19 cellular contexts compared by ENCODE assay signal in genomic region chr3:194001728-194002459, GRCh38.
DNase-seq lines count a peak whose midpoint lies in the region; ATAC-seq and TF ChIP-seq lines count a peak whose summit lies in the region.
"Had no signal": no experiment of that assay in that cellular context is flagged by ENCODE, and none has a peak within 500 bp of the region (broad histone marks: within the 10 kb centered on the region; RNA-seq: fewer than 3 reads in every experiment).

No MANE protein-coding gene starts in this region.

- DNase-seq in activated naive CD8-positive, alpha-beta T cell treated with anti-CD3 and anti-CD28 coated beads, Interleukin-2, amount 50 U/mL, for 24 hours = no peak
- DNase-seq in RWPE2 (ENCODE audit: low spot score) (no peak), lower lobe of right lung (no peak), stomach (no peak), AML-193 (lab: John Stamatoyannopoulos, UW) (no peak), NCI-H446 (lab: John Stamatoyannopoulos, UW) (no peak)
- DNase-seq: activated CD4-positive, alpha-beta T cell treated with anti-CD3 and anti-CD28 coated beads, Interleukin-2, amount 50 U/mL, for 4 hours; activated T-cell treated with anti-CD3 and anti-CD28 coated beads, Interleukin-2, amount 50 U/mL, for 24 hours; adrenal gland; central memory CD4-positive, alpha-beta T cell; effector CD4-positive, alpha-beta T cell; islet precursor cell; MG63; NCI-H1694; NCI-H226; thyroid gland had no signal

- H3K27me3 Mint-ChIP-seq in activated naive CD8-positive, alpha-beta T cell = peaks cover 19% of the 10 kb centered on the region
- H3K27me3 Mint-ChIP-seq in activated naive CD8-positive, alpha-beta T cell treated with anti-CD3 and anti-CD28 coated beads, Interleukin-2, amount 50 U/mL, for 24 hours = peaks cover 48% of the 10 kb centered on the region

- no peak for TF ChIP-seq EP300 in stomach (IDR thresholded peaks at IDR 0.05)

- no peak for ATAC-seq in activated naive CD8-positive, alpha-beta T cell treated with anti-CD3 and anti-CD28 coated beads, Interleukin-2, amount 50 U/mL, for 24 hours
- no peak for ATAC-seq in RWPE2 (ENCODE audit: low read depth)
- ATAC-seq in lower lobe of right lung = no peak
- ATAC-seq in GM21367 (IDR thresholded peaks at IDR 0.05; ENCODE audit: unreplicated experiment) = no peak
- ATAC-seq: stimulated activated effector memory CD8-positive, alpha-beta T cell treated with anti-CD3 and anti-CD28 coated beads, Interleukin-12 subunit alpha, Interleukin-12 subunit beta, amount 100 ng/mL, for 72 hours had no signal

- no peaks in the 10 kb centered on the region for H3K27me3 ChIP-seq in RWPE2 (ENCODE audit: insufficient read depth, poor library complexity, severe bottlenecking)
- no peaks in the 10 kb centered on the region for H3K27me3 ChIP-seq in lower lobe of right lung (ENCODE audit: low read depth)
- peaks cover 0 to 10% (median 0%) of the 10 kb centered on the region in 3 donors for H3K27me3 ChIP-seq in stomach
- H3K27me3 ChIP-seq: adrenal gland, MG63, thyroid gland had no signal

- no peak for TF ChIP-seq POLR2A in stomach (IDR thresholded peaks at IDR 0.05)

- H3K36me3 ChIP-seq in RWPE2 (ENCODE audit: low read depth) (no peaks in the 10 kb centered on the region), lower lobe of right lung (no peaks in the 10 kb centered on the region), stomach (no peaks in the 10 kb centered on the region)
- H3K36me3 ChIP-seq: adrenal gland, MG63, thyroid gland had no signal

- 70 to 81% (median 77%) methylated on average over 20 of the region's 20 CpGs for WGBS in stomach, 5 donors

- H3K4me3 Mint-ChIP-seq in activated naive CD8-positive, alpha-beta T cell = peak overlapping the region; percentile 46
- no peak overlapping the region for H3K4me3 Mint-ChIP-seq in activated naive CD8-positive, alpha-beta T cell treated with anti-CD3 and anti-CD28 coated beads, Interleukin-2, amount 50 U/mL, for 24 hours
- H3K4me3 Mint-ChIP-seq: stimulated activated effector memory CD8-positive, alpha-beta T cell treated with anti-CD3 and anti-CD28 coated beads, Interleukin-12 subunit alpha, Interleukin-12 subunit beta, amount 100 ng/mL, for 72 hours had no signal

- TF ChIP-seq CTCF in RWPE2 (IDR thresholded peaks at IDR 0.05; ENCODE audit: poor library complexity, severe bottlenecking) (no peak), lower lobe of right lung (IDR thresholded peaks at IDR 0.05) (no peak), stomach (IDR thresholded peaks at IDR 0.05) (no peak)

- peaks cover 10% of the 10 kb centered on the region for H3K4me1 Mint-ChIP-seq in activated naive CD8-positive, alpha-beta T cell (ENCODE audit: low read depth)
- peaks cover 21% of the 10 kb centered on the region for H3K4me1 Mint-ChIP-seq in activated naive CD8-positive, alpha-beta T cell treated with anti-CD3 and anti-CD28 coated beads, Interleukin-2, amount 50 U/mL, for 24 hours

- H3K9me3 ChIP-seq in RWPE2 (ENCODE audit: severe bottlenecking) = no peaks in the 10 kb centered on the region
- H3K9me3 ChIP-seq in lower lobe of right lung = no peaks in the 10 kb centered on the region
- H3K9me3 ChIP-seq in stomach = no peaks in the 10 kb centered on the region
- H3K9me3 ChIP-seq: adrenal gland, MG63, thyroid gland had no signal

- no peak overlapping the region for H3K27ac Mint-ChIP-seq in activated naive CD8-positive, alpha-beta T cell
- no peak overlapping the region for H3K27ac Mint-ChIP-seq in activated naive CD8-positive, alpha-beta T cell treated with anti-CD3 and anti-CD28 coated beads, Interleukin-2, amount 50 U/mL, for 24 hours
- H3K27ac Mint-ChIP-seq: activated T-cell treated with anti-CD3 and anti-CD28 coated beads, Interleukin-2, amount 50 U/mL, for 24 hours; stimulated activated effector memory CD8-positive, alpha-beta T cell treated with anti-CD3 and anti-CD28 coated beads, Interleukin-12 subunit alpha, Interleukin-12 subunit beta, amount 100 ng/mL, for 72 hours had no signal

- H3K4me1 ChIP-seq in RWPE2 (ENCODE audit: insufficient read depth, poor library complexity, severe bottlenecking) (peaks cover 34% of the 10 kb centered on the region), lower lobe of right lung (peaks cover 58% of the 10 kb centered on the region), stomach (peaks cover 30 to 58% (median 45%) of the 10 kb centered on the region in 4 donors)

- intact Hi-C loops in lower lobe of right lung (cut with DNase I) = no loop called here
- intact Hi-C loops in stomach (cut with DNase I; ENCODE audit: low total_unique reads) = no loop called here

- no peak overlapping the region for H3K4me3 ChIP-seq in RWPE2 (ENCODE audit: severe bottlenecking)
- no peak overlapping the region for H3K4me3 ChIP-seq in lower lobe of right lung
- H3K4me3 ChIP-seq in stomach = no peak overlapping the region

- H3K9me3 Mint-ChIP-seq in activated naive CD8-positive, alpha-beta T cell (ENCODE audit: low read depth) = no peaks in the 10 kb centered on the region
- no peaks in the 10 kb centered on the region for H3K9me3 Mint-ChIP-seq in activated naive CD8-positive, alpha-beta T cell treated with anti-CD3 and anti-CD28 coated beads, Interleukin-2, amount 50 U/mL, for 24 hours
- H3K9me3 Mint-ChIP-seq: activated T-cell treated with anti-CD3 and anti-CD28 coated beads, Interleukin-2, amount 50 U/mL, for 24 hours; stimulated activated effector memory CD8-positive, alpha-beta T cell treated with anti-CD3 and anti-CD28 coated beads, Interleukin-12 subunit alpha, Interleukin-12 subunit beta, amount 100 ng/mL, for 72 hours had no signal

- no peaks in the 10 kb centered on the region for H3K36me3 Mint-ChIP-seq in activated naive CD8-positive, alpha-beta T cell
- H3K36me3 Mint-ChIP-seq in activated naive CD8-positive, alpha-beta T cell treated with anti-CD3 and anti-CD28 coated beads, Interleukin-2, amount 50 U/mL, for 24 hours (ENCODE audit: low read depth) = no peaks in the 10 kb centered on the region
- H3K36me3 Mint-ChIP-seq: stimulated activated effector memory CD8-positive, alpha-beta T cell treated with anti-CD3 and anti-CD28 coated beads, Interleukin-12 subunit alpha, Interleukin-12 subunit beta, amount 100 ng/mL, for 72 hours had no signal

- H3K27ac ChIP-seq in RWPE2 (ENCODE audit: poor library complexity, severe bottlenecking) (peak overlapping the region; percentile 94), lower lobe of right lung (peak overlapping the region; percentile 88), stomach (peak overlapping the region; percentile 10 to 94 (median 86))
